Comparison of ENCODE assay signal across 8 cellular contexts in the genomic region with DNA sequence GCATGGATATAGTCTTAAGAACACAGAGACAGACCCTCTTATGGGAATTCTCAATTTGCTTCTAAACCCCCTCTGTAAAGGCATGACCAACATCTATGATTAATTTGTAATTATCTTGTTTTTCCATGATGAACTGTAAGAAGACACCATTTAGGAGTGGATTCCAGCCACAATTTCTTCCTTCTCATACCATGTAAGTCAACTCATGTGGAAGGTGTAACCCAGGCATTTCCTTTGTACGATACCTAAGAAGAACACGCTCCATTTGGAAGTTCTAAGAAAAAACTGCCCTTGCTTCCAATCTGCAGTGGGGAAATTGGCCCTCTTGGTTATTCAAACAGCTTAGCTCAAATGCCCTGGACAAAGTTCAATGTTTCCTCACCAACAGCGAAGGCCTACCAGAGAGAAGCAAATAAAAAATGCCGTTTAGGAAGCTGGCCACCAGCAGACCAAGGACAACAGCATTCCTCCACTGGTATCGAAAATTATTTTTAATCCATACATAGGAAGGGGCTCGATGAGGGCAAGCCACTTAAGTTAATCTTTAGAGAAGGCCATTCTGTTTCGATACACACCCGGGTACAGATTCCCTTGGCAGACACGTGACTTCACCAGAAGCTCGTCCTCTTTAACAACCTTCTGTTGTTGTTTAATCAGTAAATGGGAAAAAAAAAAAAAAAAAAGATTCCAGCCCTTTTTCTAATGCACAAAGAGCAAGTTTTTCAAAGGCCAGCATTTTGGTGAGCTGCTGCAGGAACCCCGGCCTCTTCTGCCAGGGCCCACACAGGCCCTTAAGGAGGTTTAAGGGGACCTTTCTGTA. TPM values are rescaled to one million over a fixed set of nuclear protein-coding genes. Genes with fewer than 3 reads are reported as not detected.
DNase-seq lines count a peak whose midpoint lies in the region; ATAC-seq and TF ChIP-seq lines count a peak whose summit lies in the region.

No MANE protein-coding gene starts in this region.

- TF ChIP-seq CTCF in activated CD8-positive, alpha-beta T cell treated with anti-CD3 and anti-CD28 coated beads for 36 hours (IDR thresholded peaks at IDR 0.05): no peak
- TF ChIP-seq CTCF in retinal pigment epithelial cell (conservative IDR thresholded peaks at IDR 0.05; ENCODE audit: low read depth, low read length): no peak

- POLR2A ChIA-PET in activated CD8-positive, alpha-beta T cell treated with anti-CD3 and anti-CD28 coated beads for 36 hours (lab: Charles Lee): no interaction called here

- no peak for ATAC-seq in activated CD8-positive, alpha-beta T cell treated with anti-CD3 and anti-CD28 coated beads for 36 hours
- ATAC-seq in Right ventricle myocardium superior (ENCODE audit: poor library complexity) (peak; percentile 65), GM21723 (IDR thresholded peaks at IDR 0.05; ENCODE audit: unreplicated experiment) (no peak)

- H3K36me3 Mint-ChIP-seq in activated CD8-positive, alpha-beta T cell treated with anti-CD3 and anti-CD28 coated beads for 36 hours (ENCODE audit: low read depth): peaks cover 24% of the 10 kb centered on the region

- peak overlapping the region; percentile 39 for H3K27ac Mint-ChIP-seq in activated CD8-positive, alpha-beta T cell treated with anti-CD3 and anti-CD28 coated beads for 36 hours

- H3K27me3 Mint-ChIP-seq in activated CD8-positive, alpha-beta T cell treated with anti-CD3 and anti-CD28 coated beads for 36 hours: no peaks in the 10 kb centered on the region

- peak; percentile 49 for DNase-seq in ELF-1 (ENCODE audit: low read depth, low spot score)
- no peak for DNase-seq in activated CD8-positive, alpha-beta T cell treated with anti-CD3 and anti-CD28 coated beads for 36 hours
- DNase-seq in Right ventricle myocardium superior: peak; percentile 30
- DNase-seq in retinal pigment epithelial cell (ENCODE audit: low read depth): no peak
- no peak for DNase-seq in hypothalamus (lab: John Stamatoyannopoulos, UW)
- DNase-seq in middle frontal gyrus (ENCODE audit: extremely low spot score, low spot score): no peak
- no peak for DNase-seq in NCI-H146 treated with DMSO at 0.1 percent for 48 hours (lab: John Stamatoyannopoulos, UW; ENCODE audit: unreplicated experiment)

- H3K4me3 Mint-ChIP-seq in activated CD8-positive, alpha-beta T cell treated with anti-CD3 and anti-CD28 coated beads for 36 hours: peak overlapping the region; percentile 74

- CTCF ChIA-PET in activated CD8-positive, alpha-beta T cell treated with anti-CD3 and anti-CD28 coated beads for 36 hours (lab: Charles Lee): no interaction called here

- no peaks in the 10 kb centered on the region for H3K9me3 Mint-ChIP-seq in activated CD8-positive, alpha-beta T cell treated with anti-CD3 and anti-CD28 coated beads for 36 hours

- H3K4me1 Mint-ChIP-seq in activated CD8-positive, alpha-beta T cell treated with anti-CD3 and anti-CD28 coated beads for 36 hours (ENCODE audit: low read depth): peaks cover 26% of the 10 kb centered on the region

- peak overlapping the region; percentile 76 for H3K4me3 ChIP-seq in retinal pigment epithelial cell (ENCODE audit: low read length)

- intact Hi-C loops in activated CD8-positive, alpha-beta T cell treated with anti-CD3 and anti-CD28 coated beads for 36 hours (cut with micrococcal nuclease): no loop called here
- intact Hi-C loops in Right ventricle myocardium superior (cut with DNase I): no loop called here

RNA-seq across cellular contexts. Expression of a gene that starts 2.6 kb away (rescaled TPM):
- 10 to 100 TPM; 19.7 to 22.0 TPM for total RNA-seq in activated CD8-positive, alpha-beta T cell treated with anti-CD3 and anti-CD28 coated beads for 36 hours
- 29.9 TPM for total RNA-seq in Right ventricle myocardium superior

RNA-seq across cellular contexts. Expression of a gene that starts 2.6 kb away (rescaled TPM):
- total RNA-seq in activated CD8-positive, alpha-beta T cell treated with anti-CD3 and anti-CD28 coated beads for 36 hours: 10 to 100 TPM; 26.3 to 28.7 TPM
- total RNA-seq in Right ventricle myocardium superior: 75.7 TPM

Comparison
In these comparisons a context has a peak if more than half of its experiments do, and no peak if none do; other contexts are left out.
1. DNase-seq: peak in ELF-1 (single experiment) and Right ventricle myocardium superior (single experiment); none in activated CD8-positive, alpha-beta T cell treated with anti-CD3 and anti-CD28 coated beads for 36 hours (single experiment), retinal pigment epithelial cell (single experiment), hypothalamus (0 of 51), middle frontal gyrus (single experiment) and NCI-H146 treated with DMSO at 0.1 percent for 48 hours (single experiment).